19 cellular contexts compared by ENCODE assay signal in genomic region chr14:88299865-88300264, GRCh38. TPM values are rescaled to one million over a fixed set of nuclear protein-coding genes. Genes with fewer than 3 reads are reported as not detected.
DNase-seq lines count a peak whose midpoint lies in the region; ATAC-seq, FAIRE-seq and TF ChIP-seq lines count a peak whose summit lies in the region.
"Had no signal": no experiment of that assay in that cellular context is flagged by ENCODE, and none has a peak within 500 bp of the region (broad histone marks: within the 10 kb centered on the region; RNA-seq: fewer than 3 reads in every experiment).

No MANE protein-coding gene starts in this region.

- H3K27me3 Mint-ChIP-seq in MCF 10A (ENCODE audit: insufficient read depth, unreplicated experiment): peaks cover 47% of the 10 kb centered on the region

- no peak overlapping the region for H2BK12ac ChIP-seq in neuronal stem cell (ENCODE audit: low read length)

- H2BK15ac ChIP-seq in neuronal stem cell (ENCODE audit: low read length): no peak overlapping the region

- peak overlapping the region; percentile 72 for H3K4me2 ChIP-seq in OCI-LY3 (ENCODE audit: low read length)
- H3K4me2 ChIP-seq in neuronal stem cell (ENCODE audit: insufficient read depth, low read length, poor library complexity, severe bottlenecking): no peak overlapping the region

- H3K36me3 Mint-ChIP-seq in MCF 10A (ENCODE audit: insufficient read depth, unreplicated experiment): peaks cover 6% of the 10 kb centered on the region
- H3K36me3 Mint-ChIP-seq: activated naive CD8-positive, alpha-beta T cell treated with anti-CD3 and anti-CD28 coated beads for 36 hours; CD4-positive, CD25-positive, alpha-beta regulatory T cell had no signal

- H2BK120ac ChIP-seq in neuronal stem cell (ENCODE audit: low read depth, low read length): no peak overlapping the region

- TF ChIP-seq CTCF in OCI-LY3 (IDR thresholded peaks at IDR 0.05; ENCODE audit: low read depth, low read length): no peak
- TF ChIP-seq CTCF in MCF 10A (IDR thresholded peaks at IDR 0.05; ENCODE audit: unreplicated experiment): no peak

- no peak overlapping the region for H3K23ac ChIP-seq in neuronal stem cell (ENCODE audit: low read depth, low read length, poor library complexity)

- peak; percentile 56 for ATAC-seq in HG02973 (IDR thresholded peaks at IDR 0.05; ENCODE audit: unreplicated experiment)
- peak; percentile 53 for ATAC-seq in sciatic nerve

- H3K27ac ChIP-seq in OCI-LY3 (ENCODE audit: low read length): peak overlapping the region; percentile 61
- no peak overlapping the region for H3K27ac ChIP-seq in SJCRH30
- H3K27ac ChIP-seq in neuronal stem cell (replicated peaks; ENCODE audit: low read length): no peak overlapping the region
- H3K27ac ChIP-seq: breast epithelium had no signal

- no peaks in the 10 kb centered on the region for H3K4me1 Mint-ChIP-seq in MCF 10A (ENCODE audit: insufficient read depth, unreplicated experiment)
- H3K4me1 Mint-ChIP-seq: activated CD4-positive, alpha-beta T cell treated with anti-CD3 and anti-CD28 coated beads, Interleukin-2, amount 10 ng/mL, durations not matched to agents 7 days and 5 days; activated naive CD8-positive, alpha-beta T cell treated with anti-CD3 and anti-CD28 coated beads for 36 hours had no signal

- CTCF ChIA-PET in MCF 10A (lab: Yijun Ruan, JAX): no interaction called here

- intact Hi-C loops in sciatic nerve (cut with DNase I) (no loop called here), MCF 10A (cut with micrococcal nuclease) (no loop called here)

- H3K27ac Mint-ChIP-seq in MCF 10A (ENCODE audit: low read depth, unreplicated experiment): no peak overlapping the region
- H3K27ac Mint-ChIP-seq: activated CD4-positive, alpha-beta T cell treated with anti-CD3 and anti-CD28 coated beads, Interleukin-2, amount 10 ng/mL, durations not matched to agents 7 days and 5 days; activated naive CD8-positive, alpha-beta T cell treated with anti-CD3 and anti-CD28 coated beads for 36 hours; CD4-positive, CD25-positive, alpha-beta regulatory T cell had no signal

- no peak overlapping the region for H4K91ac ChIP-seq in neuronal stem cell (ENCODE audit: low read depth, low read length, poor library complexity)

- H2AK5ac ChIP-seq in neuronal stem cell (ENCODE audit: low read depth, low read length): no peak overlapping the region

- H3K9ac ChIP-seq in OCI-LY3 (ENCODE audit: low read length): no peak overlapping the region; the same call in 1 of the 2 replicates
- H3K9ac ChIP-seq in neuronal stem cell (ENCODE audit: low read depth, low read length, poor library complexity): no peak overlapping the region

- DNase-seq in GM19239 (ENCODE audit: insufficient read length, low spot score) (no peak), sciatic nerve (ENCODE audit: low spot score) (no peak), MCF 10A (ENCODE audit: unreplicated experiment) (no peak), T-helper 9 cell (no peak), SJCRH30 (no peak), neuronal stem cell (ENCODE audit: low spot score) (no peak)
- DNase-seq: activated CD4-positive, alpha-beta T cell treated with anti-CD3 and anti-CD28 coated beads, Interleukin-2, amount 10 ng/mL, durations not matched to agents 7 days and 5 days; activated naive CD8-positive, alpha-beta T cell treated with anti-CD3 and anti-CD28 coated beads for 36 hours; activated T-cell treated with anti-CD3 and anti-CD28 coated beads, Interleukin-2, amount 50 U/mL, for 1 hour; CD4-positive, CD25-positive, alpha-beta regulatory T cell; H7; Kasumi-1; NCI-H2029; NCI-H526 treated with DMSO at 0.1 percent for 48 hours; T1000 had no signal

- H2BK5ac ChIP-seq in neuronal stem cell (ENCODE audit: low read length): no peak overlapping the region

- no peak overlapping the region for H4K8ac ChIP-seq in neuronal stem cell (ENCODE audit: low read depth, low read length)

- no peaks in the 10 kb centered on the region for H3K79me2 ChIP-seq in OCI-LY3 (ENCODE audit: low read length)

- H3K4me1 ChIP-seq in OCI-LY3 (ENCODE audit: low read length): peaks cover 47% of the 10 kb centered on the region
- no peaks in the 10 kb centered on the region for H3K4me1 ChIP-seq in SJCRH30
- peaks cover 0 to 1% of the 10 kb centered on the region in 2 donors for H3K4me1 ChIP-seq in neuronal stem cell (ENCODE audit: control insufficient read depth in 2 of 2, insufficient read depth in 1 of 2, low read depth in 1 of 2, low read length in 2 of 2)
- H3K4me1 ChIP-seq: breast epithelium had no signal

- H4K20me1 ChIP-seq in OCI-LY3 (ENCODE audit: insufficient read depth, low read length): no peaks in the 10 kb centered on the region

- H3K79me1 ChIP-seq in neuronal stem cell (ENCODE audit: low read depth, low read length): peaks cover 5% of the 10 kb centered on the region

- POLR2A ChIA-PET in MCF 10A (lab: Yijun Ruan, JAX): interaction anchor here (0.6 kb wide), 1 partner anchor 81 kb away, joined by 3 read pairs; no protein-coding TSS in a partner anchor

- H3K27me3 ChIP-seq in OCI-LY3 (ENCODE audit: low read depth, low read length) (no peaks in the 10 kb centered on the region), SJCRH30 (no peaks in the 10 kb centered on the region), neuronal stem cell (ENCODE audit: control insufficient read depth in 3 of 3, insufficient read depth in 3 of 3, low read depth in 1 of 3, low read length in 3 of 3) (no peaks in the 10 kb centered on the region)
- H3K27me3 ChIP-seq: breast epithelium had no signal

- 100% methylated on average over 1 of the region's 5 CpGs for WGBS in neuronal stem cell (ENCODE audit: extremely low coverage in 2 of 2, insufficient read length in 2 of 2, insufficient replicate concordance in 1 of 2), 2 donors

- peak; percentile 60 for FAIRE-seq in GM19239 (lab: Jason Lieb, UNC)

- no peaks in the 10 kb centered on the region for H3K36me3 ChIP-seq in OCI-LY3 (replicated peaks; ENCODE audit: low read depth, low read length)
- no peaks in the 10 kb centered on the region for H3K36me3 ChIP-seq in SJCRH30
- no peaks in the 10 kb centered on the region for H3K36me3 ChIP-seq in neuronal stem cell (replicated peaks in 1 of 2; ENCODE audit: control insufficient read depth in 2 of 2, insufficient read depth in 2 of 2, low read length in 2 of 2)
- H3K36me3 ChIP-seq: breast epithelium had no signal

- no peak overlapping the region for H3K4me3 Mint-ChIP-seq in MCF 10A (ENCODE audit: unreplicated experiment)
- H3K4me3 Mint-ChIP-seq: activated CD4-positive, alpha-beta T cell treated with anti-CD3 and anti-CD28 coated beads, Interleukin-2, amount 10 ng/mL, durations not matched to agents 7 days and 5 days; activated naive CD8-positive, alpha-beta T cell treated with anti-CD3 and anti-CD28 coated beads for 36 hours; CD4-positive, CD25-positive, alpha-beta regulatory T cell had no signal

- no peak overlapping the region for H3K18ac ChIP-seq in neuronal stem cell (ENCODE audit: low read length)

- H3K9me3 ChIP-seq in OCI-LY3 (ENCODE audit: insufficient read depth, low read length) (no peaks in the 10 kb centered on the region), SJCRH30 (replicated peaks) (no peaks in the 10 kb centered on the region), neuronal stem cell (replicated peaks in 1 of 2; ENCODE audit: control insufficient read depth in 2 of 2, insufficient read depth in 1 of 2, low read depth in 1 of 2, low read length in 2 of 2) (no peaks in the 10 kb centered on the region)
- H3K9me3 ChIP-seq: breast epithelium had no signal

- peak overlapping the region; percentile 55 for H3K4me3 ChIP-seq in OCI-LY3 (ENCODE audit: low read length)
- no peak overlapping the region for H3K4me3 ChIP-seq in SJCRH30
- no peak overlapping the region for H3K4me3 ChIP-seq in neuronal stem cell (ENCODE audit: low read length in 2 of 2)
- H3K4me3 ChIP-seq: breast epithelium had no signal

- no peak overlapping the region for H2AFZ ChIP-seq in OCI-LY3 (ENCODE audit: low read depth, low read length)
- no peak overlapping the region for H2AFZ ChIP-seq in neuronal stem cell (ENCODE audit: low read length)

- no peak overlapping the region for H3K14ac ChIP-seq in neuronal stem cell (ENCODE audit: low read length)

- no peak overlapping the region for H3K4ac ChIP-seq in neuronal stem cell (ENCODE audit: low read length)

- BruUV-seq in MCF 10A (replicated peaks; lab: Mats Ljungman, UMichigan): no TSS peak

- H3K9me3 Mint-ChIP-seq in MCF 10A (ENCODE audit: unreplicated experiment): no peaks in the 10 kb centered on the region
- H3K9me3 Mint-ChIP-seq: activated CD4-positive, alpha-beta T cell treated with anti-CD3 and anti-CD28 coated beads, Interleukin-2, amount 10 ng/mL, durations not matched to agents 7 days and 5 days; activated naive CD8-positive, alpha-beta T cell treated with anti-CD3 and anti-CD28 coated beads for 36 hours had no signal

RNA-seq across cellular contexts. Expression of gene KCNK10, which starts 23.2 kb away (rescaled TPM):
- total RNA-seq in sciatic nerve (not detected), MCF 10A (2022) (not detected in 2 replicates)
- 0.12 and 0.13 TPM in 2 replicates for total RNA-seq in SJCRH30 (2014; rRNA removed; shearing (Covaris generic))
- 9.4 TPM for polyA plus RNA-seq in neuronal stem cell (2013, experiment 1 of 2)
- polyA plus RNA-seq in neuronal stem cell (2013, experiment 2 of 2): 10.0 TPM
- total RNA-seq: activated CD4-positive, alpha-beta T cell treated with anti-CD3 and anti-CD28 coated beads, Interleukin-2, amount 10 ng/mL, durations not matched to agents 7 days and 5 days; activated naive CD8-positive, alpha-beta T cell treated with anti-CD3 and anti-CD28 coated beads for 36 hours; CD4-positive, CD25-positive, alpha-beta regulatory T cell; posterior vena cava had no signal
- polyA plus RNA-seq: CD4-positive, CD25-positive, alpha-beta regulatory T cell had no signal
